Comparison of ENCODE assay signal across 9 cellular contexts in genomic region chr13:30340367-30341184, GRCh38. TPM values are rescaled to one million over a fixed set of nuclear protein-coding genes. Genes with fewer than 3 reads are reported as not detected.
DNase-seq lines count a peak whose midpoint lies in the region; ATAC-seq and TF ChIP-seq lines count a peak whose summit lies in the region.
"Had no signal": no experiment of that assay in that cellular context is flagged by ENCODE, and none has a peak within 500 bp of the region (broad histone marks: within the 10 kb centered on the region; RNA-seq: fewer than 3 reads in every experiment).

No MANE protein-coding gene starts in this region.

- TF ChIP-seq CTCF in AG09309 (IDR thresholded peaks at IDR 0.05; ENCODE audit: control insufficient read depth, insufficient read depth, low read depth, low read length, missing control alignments) (no peak), PC-9 (conservative IDR thresholded peaks at IDR 0.05) (no peak)

- peaks cover 56% of the 10 kb centered on the region for H3K4me1 ChIP-seq in PC-9 (replicated peaks; ENCODE audit: insufficient read depth)

- H3K9me2 ChIP-seq in PC-9 (ENCODE audit: insufficient read depth) = no peaks in the 10 kb centered on the region

- H2AFZ ChIP-seq in PC-9 = no peak overlapping the region

- no peak for ATAC-seq in HG03469 (IDR thresholded peaks at IDR 0.05; ENCODE audit: unreplicated experiment)
- no peak for ATAC-seq in HG03095 (IDR thresholded peaks at IDR 0.05; ENCODE audit: unreplicated experiment)

- H3K9me3 ChIP-seq in PC-9 (ENCODE audit: insufficient read depth, low read depth) = no peaks in the 10 kb centered on the region
- H3K9me3 ChIP-seq: Caco-2 had no signal

- intact Hi-C loops in PC-9 (cut with micrococcal nuclease; ENCODE audit: unreplicated experiment) = no loop called here

- H3K4me3 Mint-ChIP-seq in activated T-cell treated with anti-CD3 and anti-CD28 coated beads, Interleukin-2, amount 50 U/mL, for 24 hours = no peak overlapping the region

- H3K79me2 ChIP-seq in PC-9 (ENCODE audit: low read depth) = no peaks in the 10 kb centered on the region

- DNase-seq in AG09309 (ENCODE audit: low read depth) = peak; percentile 95
- DNase-seq in PC-9 = peak; percentile 22 to 66
- DNase-seq in fibroblast of peridontal ligament (ENCODE audit: extremely low read depth) = peak; percentile 88
- DNase-seq in occipital lobe (lab: John Stamatoyannopoulos, UW) = peak; percentile 42
- no peak for DNase-seq in activated T-cell treated with anti-CD3 and anti-CD28 coated beads, Interleukin-2, amount 50 U/mL, for 24 hours
- DNase-seq in inferior parietal cortex (ENCODE audit: extremely low spot score) = no peak
- DNase-seq: Caco-2 had no signal

- no peaks in the 10 kb centered on the region for H3K27me3 ChIP-seq in PC-9 (ENCODE audit: insufficient read depth, low read depth)

- H3K4me3 ChIP-seq in AG09309 (ENCODE audit: control insufficient read depth, low read depth, low read length) (peak overlapping the region; percentile 11), PC-9 (no peak overlapping the region)

- no peaks in the 10 kb centered on the region for H4K20me1 ChIP-seq in PC-9 (ENCODE audit: insufficient read depth)

- H3K4me2 ChIP-seq in PC-9 = peak overlapping the region; percentile 20; the same call in 1 of the 2 replicates

- POLR2A ChIA-PET in PC-9 (lab: Charles Lee; ENCODE audit: unreplicated experiment) = interaction anchor here (0.5 kb wide), 1 partner anchor 81 kb away, joined by 4 read pairs; no protein-coding TSS in a partner anchor

- CTCF ChIA-PET in PC-9 (lab: Charles Lee) = no interaction called here

- no peak overlapping the region for H3K27ac Mint-ChIP-seq in activated T-cell treated with anti-CD3 and anti-CD28 coated beads, Interleukin-2, amount 50 U/mL, for 24 hours

- H3K36me3 ChIP-seq in PC-9 (ENCODE audit: low read depth) = no peaks in the 10 kb centered on the region

- BruUV-seq in PC-9 (replicated peaks; lab: Mats Ljungman, UMichigan) = no TSS peak

- H3K9me3 Mint-ChIP-seq in activated T-cell treated with anti-CD3 and anti-CD28 coated beads, Interleukin-2, amount 50 U/mL, for 24 hours = no peaks in the 10 kb centered on the region

- peaks cover 39% of the 10 kb centered on the region for H3F3A ChIP-seq in PC-9 (ENCODE audit: insufficient read depth, low read depth)

- peaks cover 26% of the 10 kb centered on the region for H3K4me1 Mint-ChIP-seq in activated T-cell treated with anti-CD3 and anti-CD28 coated beads, Interleukin-2, amount 50 U/mL, for 24 hours (ENCODE audit: low read depth)

- H3K36me3 Mint-ChIP-seq in activated T-cell treated with anti-CD3 and anti-CD28 coated beads, Interleukin-2, amount 50 U/mL, for 24 hours (ENCODE audit: low read depth) = no peaks in the 10 kb centered on the region

- H3K27ac ChIP-seq in PC-9 = no peak overlapping the region

- H3K27me3 Mint-ChIP-seq in activated T-cell treated with anti-CD3 and anti-CD28 coated beads, Interleukin-2, amount 50 U/mL, for 24 hours = no peaks in the 10 kb centered on the region

RNA-seq across cellular contexts. Expression of gene KATNAL1, which starts 33.2 kb away (rescaled TPM):
- total RNA-seq in PC-9 (2021) = 11.8 and 14.8 TPM in 2 replicates
- total RNA-seq in occipital lobe = 76.3 TPM

Comparison
In these comparisons a context has a peak if more than half of its experiments do, and no peak if none do; other contexts are left out.
1. DNase-seq: peak in AG09309 (single experiment), PC-9 (2 of 2), fibroblast of peridontal ligament (single experiment) and occipital lobe (single experiment); none in activated T-cell treated with anti-CD3 and anti-CD28 coated beads, Interleukin-2, amount 50 U/mL, for 24 hours (single experiment) and inferior parietal cortex (single experiment).